Comparison of ENCODE assay signal across 21 cellular contexts in the genomic region with DNA sequence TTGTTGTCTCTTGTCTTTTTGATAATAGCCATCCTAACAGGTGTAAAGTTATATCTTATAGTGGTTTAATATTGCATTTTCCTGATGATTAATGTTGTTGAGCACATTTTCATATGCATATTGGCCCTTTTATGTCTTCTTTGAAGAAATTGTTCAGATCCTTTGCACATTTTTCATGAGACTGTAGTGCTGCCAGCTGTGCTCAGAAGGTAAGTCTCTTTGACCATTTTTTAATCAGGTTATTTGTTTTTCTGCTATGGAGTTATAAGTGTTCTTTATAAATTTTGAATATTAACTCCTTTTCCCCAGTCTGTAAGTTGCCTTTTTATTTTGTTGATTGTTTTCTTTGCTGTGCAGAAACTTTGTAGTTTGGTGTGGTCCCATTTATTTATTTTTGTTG. TPM values are rescaled to one million over a fixed set of nuclear protein-coding genes. Genes with fewer than 3 reads are reported as not detected.
DNase-seq lines count a peak whose midpoint lies in the region; ATAC-seq, FAIRE-seq and TF ChIP-seq lines count a peak whose summit lies in the region.
"Had no signal": no experiment of that assay in that cellular context is flagged by ENCODE, and none has a peak within 500 bp of the region (broad histone marks: within the 10 kb centered on the region; RNA-seq: fewer than 3 reads in every experiment).

No MANE protein-coding gene starts in this region.

- no peaks in the 10 kb centered on the region for H4K20me1 ChIP-seq in HepG2 (ENCODE audit: insufficient read depth, low read length)
- no peaks in the 10 kb centered on the region for H4K20me1 ChIP-seq in K562 (replicated peaks; ENCODE audit: control insufficient read depth, insufficient read depth, low read length)
- H4K20me1 ChIP-seq: BLaER1 treated with 17β-estradiol and CSF1 and Interleukin-3, amounts not matched to agents 10 nM and 100 nM had no signal

- no peak for TF ChIP-seq POLR2A in HepG2 (IDR thresholded peaks at IDR 0.05; ENCODE audit: insufficient read depth in 1 of 2, low read depth in 2 of 2, low read length in 2 of 2)
- TF ChIP-seq POLR2A in right lobe of liver (IDR thresholded peaks at IDR 0.05): no peak
- TF ChIP-seq POLR2A in K562 (conservative IDR thresholded peaks at IDR 0.05): peak; percentile 73

- H3K79me2 ChIP-seq in HepG2 (ENCODE audit: insufficient read depth, low read length) (no peaks in the 10 kb centered on the region), K562 (ENCODE audit: control insufficient read depth, insufficient read depth, low read length) (no peaks in the 10 kb centered on the region)

- no peak overlapping the region for H3K9ac ChIP-seq in HepG2 (ENCODE audit: insufficient read depth, low read depth, low read length)
- H3K9ac ChIP-seq in K562 (ENCODE audit: insufficient read depth in 1 of 2, low read depth in 2 of 2, low read length in 2 of 2): no peak overlapping the region
- H3K9ac ChIP-seq: BLaER1 treated with 17β-estradiol and CSF1 and Interleukin-3, amounts not matched to agents 10 nM and 100 nM had no signal

- H3K4me1 ChIP-seq in HepG2 (ENCODE audit: insufficient read depth, low read length) (0 out of 2 replicates have a peak, but pooled peaks cover 8% of the 10 kb centered on the region), right lobe of liver (no peaks in the 10 kb centered on the region), K562 (replicated peaks in 1 of 2; ENCODE audit: control insufficient read depth in 2 of 2, insufficient read depth in 2 of 2, low read length in 2 of 2) (peaks cover 7 to 19% of the 10 kb centered on the region in 2 experiments; a peak in 4 of 5 replicates), SJCRH30 (no peaks in the 10 kb centered on the region)

- no peak for TF ChIP-seq CTCF in HepG2 (CRISPR knock-in tag; IDR thresholded peaks at IDR 0.05)
- no peak for TF ChIP-seq CTCF in right lobe of liver (IDR thresholded peaks at IDR 0.05)
- TF ChIP-seq CTCF in K562 (IDR thresholded peaks at IDR 0.05 in 2 of 3, conservative IDR thresholded peaks at IDR 0.05 in 1 of 3; ENCODE audit: insufficient read depth in 2 of 3, low read depth in 1 of 3, low read length in 3 of 3): no peak

- no peak for TF ChIP-seq RAD21 in HepG2 (CRISPR knock-in tag; IDR thresholded peaks at IDR 0.05)
- no peak for TF ChIP-seq RAD21 in K562 (CRISPR knock-in tag; conservative IDR thresholded peaks at IDR 0.05 in 1 of 2, IDR thresholded peaks at IDR 0.05 in 1 of 2)

- POLR2A ChIA-PET in HepG2 (lab: Yijun Ruan, JAX) (no interaction called here), K562 (lab: Yijun Ruan, JAX) (no interaction called here)

- H2AFZ ChIP-seq in HepG2 (ENCODE audit: low read length) (no peak overlapping the region), K562 (ENCODE audit: low read depth, low read length) (0 out of 2 replicates have a peak overlapping the region, but pooled peaks have one; percentile 5)

- H3K36me3 ChIP-seq in HepG2 (replicated peaks in 1 of 2; ENCODE audit: control insufficient read depth in 1 of 2, insufficient read depth in 2 of 2, low read length in 2 of 2): no peaks in the 10 kb centered on the region
- no peaks in the 10 kb centered on the region for H3K36me3 ChIP-seq in right lobe of liver
- no peaks in the 10 kb centered on the region for H3K36me3 ChIP-seq in K562 (ENCODE audit: control insufficient read depth, insufficient read depth, low read length)
- no peaks in the 10 kb centered on the region for H3K36me3 ChIP-seq in SJCRH30
- H3K36me3 ChIP-seq: BLaER1 treated with 17β-estradiol and CSF1 and Interleukin-3, amounts not matched to agents 10 nM and 100 nM had no signal

- intact Hi-C loops in HepG2 (cut with micrococcal nuclease; ENCODE audit: unreplicated experiment) (loop anchor here (1.0 kb wide), 1 partner anchor 17 kb away; no protein-coding TSS in a partner anchor), right lobe of liver (cut with DNase I) (no loop called here), K562 (cut with micrococcal nuclease) (no loop called here)

- H3K4me2 ChIP-seq in HepG2 (ENCODE audit: low read depth, low read length) (no peak overlapping the region), K562 (ENCODE audit: insufficient read depth, low read length) (no peak overlapping the region)
- H3K4me2 ChIP-seq: A549; BLaER1 treated with 17β-estradiol and CSF1 and Interleukin-3, amounts not matched to agents 10 nM and 100 nM had no signal

- TF ChIP-seq EP300 in HepG2 (IDR thresholded peaks at IDR 0.05; ENCODE audit: low read depth in 2 of 2, low read length in 2 of 2) (no peak), HepG2 (CRISPR knock-in tag; IDR thresholded peaks at IDR 0.05; ENCODE audit: borderline replicate concordance) (no peak), K562 (IDR thresholded peaks at IDR 0.05; ENCODE audit: low read length) (no peak)

- BruUV-seq in HepG2 (replicated peaks; lab: Mats Ljungman, UMichigan) (no TSS peak), K562 (replicated peaks; lab: Mats Ljungman, UMichigan) (TSS peak; percentile 91)

- H3K9me1 ChIP-seq in K562 (ENCODE audit: control insufficient read depth, insufficient read depth, low read length): no peaks in the 10 kb centered on the region

- H3K9me3 ChIP-seq in HepG2 (ENCODE audit: low read length): no peaks in the 10 kb centered on the region
- peaks cover 0 to 3% (median 0%) of the 10 kb centered on the region in 4 donors for H3K9me3 ChIP-seq in right lobe of liver
- no peaks in the 10 kb centered on the region for H3K9me3 ChIP-seq in K562 (replicated peaks; ENCODE audit: control insufficient read depth, insufficient read depth, low read depth, low read length)
- no peaks in the 10 kb centered on the region for H3K9me3 ChIP-seq in SJCRH30 (replicated peaks)
- H3K9me3 ChIP-seq: A549, Caco-2 had no signal

- in situ Hi-C loops in HepG2 (cut with HindIII; ENCODE audit: extremely low pct_ligation_motif_present, low pct_unique_long_range_greater_than_20kb): no loop called here
- in situ Hi-C loops in K562 (cut with MboI): no loop called here

- DNase-seq in DMS 273 (lab: John Stamatoyannopoulos, UW; ENCODE audit: unreplicated experiment): peak; percentile 38
- no peak for DNase-seq in DMS 273 treated with DMSO at 0.1 percent for 48 hours (lab: John Stamatoyannopoulos, UW)
- DNase-seq in HepG2 (ENCODE audit: low spot score): no peak
- no peak for DNase-seq in right lobe of liver
- DNase-seq in K562 (ENCODE audit: extremely low read depth in 1 of 4, low spot score in 3 of 4): no peak
- DNase-seq in SJCRH30: no peak
- no peak for DNase-seq in mesenteric fat pad (ENCODE audit: low spot score)
- DNase-seq: AML-193; Caco-2; Calu3; CD4-positive, alpha-beta T cell; CD8-positive, alpha-beta T cell; DMS79 treated with DMSO at 0.1 percent for 48 hours; GF-D8 had no signal

- no peaks in the 10 kb centered on the region for H3K27me3 ChIP-seq in HepG2 (ENCODE audit: control insufficient read depth in 1 of 2, insufficient read depth in 2 of 2, low read length in 2 of 2)
- no peaks in the 10 kb centered on the region for H3K27me3 ChIP-seq in right lobe of liver
- no peaks in the 10 kb centered on the region for H3K27me3 ChIP-seq in K562 (ENCODE audit: control insufficient read depth in 2 of 2, insufficient read depth in 2 of 2, low read length in 2 of 2)
- no peaks in the 10 kb centered on the region for H3K27me3 ChIP-seq in SJCRH30
- H3K27me3 ChIP-seq: BLaER1 treated with 17β-estradiol and CSF1 and Interleukin-3, amounts not matched to agents 10 nM and 100 nM had no signal

- CTCF ChIA-PET in HepG2 (lab: Yijun Ruan, JAX; ENCODE audit: low intra/inter-chr PET ratio, low total read pairs) (no interaction called here), K562 (lab: Yijun Ruan, JAX; ENCODE audit: low intra/inter-chr PET ratio) (interaction anchor here (0.8 kb wide), 1 partner anchor 193 kb away, joined by 3 read pairs; no protein-coding TSS in a partner anchor)

- H3K4me3 ChIP-seq in HepG2 (replicated peaks in 1 of 3; ENCODE audit: insufficient read depth in 1 of 3, low read depth in 2 of 3, low read length in 3 of 3) (no peak overlapping the region), right lobe of liver (no peak overlapping the region), K562 (no peak overlapping the region), SJCRH30 (no peak overlapping the region)
- H3K4me3 ChIP-seq: A549; BLaER1 treated with 17β-estradiol and CSF1 and Interleukin-3, amounts not matched to agents 10 nM and 100 nM had no signal

- no peak for ATAC-seq in HepG2
- no peak for ATAC-seq in right lobe of liver
- ATAC-seq in K562: no peak
- ATAC-seq: A549; CD8-positive, alpha-beta T cell had no signal

- H3K27ac ChIP-seq in HepG2 (ENCODE audit: extremely low read length, insufficient read depth, low read length) (no peak overlapping the region), right lobe of liver (no peak overlapping the region), K562 (ENCODE audit: extremely low read depth, low read depth, low read length) (no peak overlapping the region), SJCRH30 (no peak overlapping the region)
- H3K27ac ChIP-seq: 22Rv1; A549; BLaER1 treated with 17β-estradiol and CSF1 and Interleukin-3, amounts not matched to agents 10 nM and 100 nM; C4-2B had no signal

- FAIRE-seq in HepG2 (lab: Jason Lieb, UNC) (peak; percentile 15), K562 (lab: Jason Lieb, UNC) (no peak)
- FAIRE-seq: A549, D721Med, G401.6, GM12891 had no signal

RNA-seq across cellular contexts. Expression of a gene that starts 55.8 kb away (rescaled TPM):
- total RNA-seq in HepG2 (2016; rRNA removed; fragmentation: Illumina TruSeq; extraction: Trizol) (10.1 and 16.3 TPM in 2 replicates), right lobe of liver (1 to 10 TPM; 1.1 to 1.8 (median 1.7) TPM), K562 (2014; rRNA removed) (10.2 and 11.2 TPM in 2 replicates), K562 (2014; rRNA removed; fragmentation: Illumina TruSeq; extraction: Trizol) (21.6 and 25.5 TPM in 2 replicates), K562 (2015; rRNA removed; fragmentation: Illumina TruSeq; extraction: Trizol) (22.1 and 22.2 TPM in 2 replicates), K562 (2021) (10.7 and 11.0 TPM in 2 replicates), mesenteric fat pad (3.7 TPM)
- total RNA-seq in HepG2 (2016; cell fraction: cytosol; rRNA removed; fragmentation: Illumina TruSeq; extraction: Trizol; ENCODE audit: low read depth): 1.7 and 2.1 TPM in 2 replicates
- 9.5 and 17.4 TPM in 2 replicates for total RNA-seq in HepG2 (2016; cell fraction: insoluble cytoplasmic fraction; rRNA removed; fragmentation: Illumina TruSeq; extraction: Trizol)
- 5.1 and 6.1 TPM in 2 replicates for total RNA-seq in HepG2 (2016; cell fraction: membrane; rRNA removed; fragmentation: Illumina TruSeq; extraction: Trizol)
- 6.2 and 7.3 TPM in 2 replicates for total RNA-seq in HepG2 (2016; cell fraction: nucleus; rRNA removed; fragmentation: Illumina TruSeq; extraction: Trizol)
- polyA plus RNA-seq in HepG2 (2011; rRNA removed) (2.0 and 2.1 TPM in 2 replicates), K562 (2011; rRNA removed) (11.6 and 13.8 TPM in 2 replicates), K562 (2014; fragmentation: Illumina TruSeq; extraction: Trizol) (12.8 and 16.2 TPM in 2 replicates), K562 (2014; fragmentation: Nextera tagmentation; extraction: Ambion mirVana) (10 to 100 TPM in 1 of 2 experiments, 1 to 10 TPM in 1; 7.6 to 12.8 TPM), K562 (2014; rRNA removed) (7.7 and 9.0 TPM in 2 replicates)
- 0.93 and 1.5 TPM in 2 replicates for polyA plus RNA-seq in HepG2 (2011; cell fraction: cytosol; rRNA removed)
- polyA plus RNA-seq in HepG2 (2011; cell fraction: nucleus; rRNA removed): 1.3 and 1.8 TPM in 2 replicates
- polyA plus RNA-seq in HepG2 (2012): 2.5 and 3.2 TPM in 2 replicates
- 0.42 and 0.44 TPM in 2 replicates for polyA plus RNA-seq in HepG2 (2016; cell fraction: cytosol; fragmentation: Illumina TruSeq; extraction: Trizol; ENCODE audit: low read depth)
- 9.4 and 9.9 TPM in 2 replicates for polyA plus RNA-seq in HepG2 (2016; cell fraction: insoluble cytoplasmic fraction; fragmentation: Illumina TruSeq; extraction: Trizol; ENCODE audit: low read depth)
- polyA plus RNA-seq in HepG2 (2016; cell fraction: membrane; fragmentation: Illumina TruSeq; extraction: Trizol; ENCODE audit: low read depth): 1.1 and 1.2 TPM in 2 replicates
- 5.7 and 6.6 TPM in 2 replicates for polyA plus RNA-seq in HepG2 (2016; cell fraction: nucleus; fragmentation: Illumina TruSeq; extraction: Trizol; ENCODE audit: insufficient read depth, low read depth)
- polyA minus RNA-seq in HepG2 (2011; rRNA and poly(A)+ RNA removed; ENCODE audit: low replicate concordance): 1.1 and 4.3 TPM in 2 replicates
- 2.6 and 3.4 TPM in 2 replicates for polyA minus RNA-seq in HepG2 (2011; cell fraction: cytosol; rRNA and poly(A)+ RNA removed)
- polyA minus RNA-seq in HepG2 (2011; cell fraction: nucleus; rRNA and poly(A)+ RNA removed): 8.9 and 10.2 TPM in 2 replicates
- total RNA-seq in K562 (2011; cell fraction: chromatin; rRNA removed; ENCODE audit: low replicate concordance): 6.7 and 29.3 TPM in 2 replicates
- total RNA-seq in K562 (2011; cell fraction: nucleolus; rRNA removed): 3.5 and 7.0 TPM in 2 replicates
- total RNA-seq in K562 (2011; cell fraction: nucleoplasm; rRNA removed): 6.2 and 9.2 TPM in 2 replicates
- polyA plus RNA-seq in K562 (2011; cell fraction: cytosol; rRNA removed): 1.7 and 4.6 TPM in 2 replicates
- polyA plus RNA-seq in K562 (2011; cell fraction: nucleus; rRNA removed): 4.5 and 9.0 TPM in 2 replicates
- polyA plus RNA-seq in K562 (2012): 7.6 and 9.3 TPM in 2 replicates
- polyA minus RNA-seq in K562 (2011; rRNA and poly(A)+ RNA removed): 18.5 and 30.8 TPM in 2 replicates
- polyA minus RNA-seq in K562 (2011; cell fraction: cytosol; rRNA and poly(A)+ RNA removed): 7.3 and 7.5 TPM in 2 replicates
- polyA minus RNA-seq in K562 (2011; cell fraction: nucleus; rRNA and poly(A)+ RNA removed): 6.5 and 12.1 TPM in 2 replicates
- total RNA-seq in SJCRH30 (2014; rRNA removed; shearing (Covaris generic)): 18.0 and 18.9 TPM in 2 replicates
